9 cellular contexts compared by ENCODE assay signal in the genomic region with DNA sequence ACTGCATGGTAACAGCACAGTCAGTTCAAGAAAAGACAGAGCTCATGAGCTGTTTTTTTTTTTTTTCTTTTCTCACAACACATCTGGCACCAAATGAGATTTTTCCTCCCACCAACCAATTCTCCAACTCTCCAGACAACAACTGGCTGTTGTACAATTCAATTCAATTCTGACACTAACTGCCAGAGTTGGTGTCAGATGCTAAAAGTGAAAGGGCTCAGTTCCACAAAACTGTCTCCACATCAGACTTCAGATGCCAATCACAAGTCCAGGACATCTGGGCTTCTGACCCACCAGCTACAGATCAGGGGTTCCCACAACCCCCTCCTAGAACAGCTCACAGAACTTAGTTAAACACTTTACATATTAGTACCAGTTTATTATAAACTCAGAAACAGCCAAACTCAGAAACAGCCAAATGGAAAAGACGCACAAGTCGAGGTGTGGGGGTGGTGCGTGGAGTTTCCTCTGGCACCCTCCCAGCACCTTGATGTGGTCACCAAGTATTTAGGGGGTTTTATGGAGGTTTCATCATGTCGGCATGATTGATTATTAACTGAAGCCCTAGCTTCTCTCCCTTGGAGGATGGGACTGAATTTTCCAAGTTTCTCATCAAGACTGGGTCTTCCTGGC. TPM values are rescaled to one million over a fixed set of nuclear protein-coding genes. Genes with fewer than 3 reads are reported as not detected.
DNase-seq lines count a peak whose midpoint lies in the region; ATAC-seq, FAIRE-seq and TF ChIP-seq lines count a peak whose summit lies in the region.
"Had no signal": no experiment of that assay in that cellular context is flagged by ENCODE, and none has a peak within 500 bp of the region (broad histone marks: within the 10 kb centered on the region; RNA-seq: fewer than 3 reads in every experiment).

No MANE protein-coding gene starts in this region.

- TF ChIP-seq CTCF in GM10248 (IDR thresholded peaks at IDR 0.05; ENCODE audit: control extremely low read depth, extremely low read depth, low read depth, missing control alignments), result no peak
- no peak for TF ChIP-seq CTCF in colonic mucosa (IDR thresholded peaks at IDR 0.05)

- DNase-seq in GM10248 (ENCODE audit: extremely low spot score) (peak; percentile 41), kidney tubule cell (ENCODE audit: low spot score) (peak; percentile 84), amygdala (lab: John Stamatoyannopoulos, UW) (no peak), colonic mucosa (no peak), putamen (ENCODE audit: low spot score) (no peak), small intestine (no peak)
- peak; percentile 87 for DNase-seq in activated CD4-positive, alpha-beta T cell treated with anti-CD3 and anti-CD28 coated beads for 36 hours
- DNase-seq: nephron progenitor cell had no signal

- H3K9me3 ChIP-seq in colonic mucosa, result no peaks in the 10 kb centered on the region
- H3K9me3 ChIP-seq in small intestine (ENCODE audit: control insufficient read depth, low read depth), result no peaks in the 10 kb centered on the region

- H3K4me1 ChIP-seq in colonic mucosa (no peaks in the 10 kb centered on the region), small intestine (ENCODE audit: control insufficient read depth in 2 of 2, insufficient read depth in 1 of 2, low read depth in 1 of 2, low read length in 1 of 2) (no peaks in the 10 kb centered on the region)

- WGBS in small intestine, 3 donors, result 43 to 55% (median 51%) methylated on average over 4 of the region's 4 CpGs

- H3K27me3 ChIP-seq in colonic mucosa, result no peaks in the 10 kb centered on the region
- H3K27me3 ChIP-seq in small intestine (ENCODE audit: control insufficient read depth in 2 of 2, insufficient read depth in 2 of 2, low read length in 2 of 2), result no peaks in the 10 kb centered on the region

- H3K9ac ChIP-seq in colonic mucosa (ENCODE audit: low read depth in 2 of 2, low read length in 2 of 2), result no peak overlapping the region

- CTCF ChIA-PET in GM10248 (lab: Yijun Ruan, JAX), result interaction anchor here (0.8 to 7.1 kb wide), 12 partner anchors 10 to 206 kb away, joined by 3 to 45 read pairs (median 4); partner anchors contain the start of gene LRRC8C
- CTCF ChIA-PET in activated CD4-positive, alpha-beta T cell treated with anti-CD3 and anti-CD28 coated beads for 36 hours (lab: Charles Lee), result interaction anchor here (0.6 to 3.5 kb wide), 32 partner anchors 9 to 760 kb away, joined by 3 to 32 read pairs (median 4); partner anchors contain the start of gene LRRC8C

- H3K4me3 ChIP-seq in colonic mucosa (no peak overlapping the region), small intestine (ENCODE audit: low read depth in 1 of 2, low read length in 2 of 2) (no peak overlapping the region)

- H3K4me3 Mint-ChIP-seq in activated CD4-positive, alpha-beta T cell treated with anti-CD3 and anti-CD28 coated beads for 36 hours, result peak overlapping the region; percentile 48
- H3K4me3 Mint-ChIP-seq: nephron progenitor cell had no signal

- no peaks in the 10 kb centered on the region for H3K9me3 Mint-ChIP-seq in activated CD4-positive, alpha-beta T cell treated with anti-CD3 and anti-CD28 coated beads for 36 hours (ENCODE audit: low read depth)
- H3K9me3 Mint-ChIP-seq: nephron progenitor cell had no signal

- POLR2A ChIA-PET in GM10248 (lab: Yijun Ruan, JAX), result interaction anchor here (0.6 to 0.8 kb wide), 4 partner anchors 15 to 1260 kb away, joined by 3 to 4 read pairs (median 3); partner anchors contain the start of gene ZNF326
- POLR2A ChIA-PET in activated CD4-positive, alpha-beta T cell treated with anti-CD3 and anti-CD28 coated beads for 36 hours (lab: Charles Lee), result interaction anchor here (0.6 to 1.5 kb wide), 15 partner anchors 19 to 245 kb away, joined by 3 to 12 read pairs (median 4); no protein-coding TSS in a partner anchor

- intact Hi-C loops in activated CD4-positive, alpha-beta T cell treated with anti-CD3 and anti-CD28 coated beads for 36 hours (cut with DNase I, micrococcal nuclease), result loop anchor here (1.0 to 5.0 kb wide), 11 partner anchors 39 to 257 kb away; partner anchors contain the start of genes LRRC8D (in 2 of the 2), ZNF326 (in 2 of the 2), LRRC8B (in 1 of the 2) and LRRC8C (in 1 of the 2)
- intact Hi-C loops in colonic mucosa (cut with DNase I), result no loop called here

- H3K27ac ChIP-seq in colonic mucosa, result no peak overlapping the region
- H3K27ac ChIP-seq in small intestine (ENCODE audit: low read depth in 1 of 2, low read length in 1 of 2), result no peak overlapping the region

- no peaks in the 10 kb centered on the region for H3K27me3 Mint-ChIP-seq in activated CD4-positive, alpha-beta T cell treated with anti-CD3 and anti-CD28 coated beads for 36 hours

- peaks cover 39% of the 10 kb centered on the region for H3K4me1 Mint-ChIP-seq in activated CD4-positive, alpha-beta T cell treated with anti-CD3 and anti-CD28 coated beads for 36 hours

- H3K27ac Mint-ChIP-seq in activated CD4-positive, alpha-beta T cell treated with anti-CD3 and anti-CD28 coated beads for 36 hours, result peak overlapping the region; percentile 86
- H3K27ac Mint-ChIP-seq: nephron progenitor cell had no signal

- peak; percentile 89 for ATAC-seq in HG02642 (IDR thresholded peaks at IDR 0.05; ENCODE audit: poor library complexity, unreplicated experiment)
- peak; percentile 68 for ATAC-seq in activated CD4-positive, alpha-beta T cell treated with anti-CD3 and anti-CD28 coated beads for 36 hours

- H3K36me3 Mint-ChIP-seq in activated CD4-positive, alpha-beta T cell treated with anti-CD3 and anti-CD28 coated beads for 36 hours (ENCODE audit: low read depth), result no peaks in the 10 kb centered on the region

- FAIRE-seq in small intestine (lab: Jason Lieb, UNC), result no peak

- H3K36me3 ChIP-seq in colonic mucosa, result no peaks in the 10 kb centered on the region
- no peaks in the 10 kb centered on the region for H3K36me3 ChIP-seq in small intestine (ENCODE audit: control insufficient read depth in 2 of 2, insufficient read depth in 2 of 2, low read length in 2 of 2)

RNA-seq across cellular contexts. Expression of gene LRRC8D, which starts 39.2 kb away (rescaled TPM):
- total RNA-seq in activated CD4-positive, alpha-beta T cell treated with anti-CD3 and anti-CD28 coated beads for 36 hours, result 10 to 100 TPM; 24.3 to 30.0 TPM
- 10 to 100 TPM; 35.8 to 42.7 TPM for total RNA-seq in colonic mucosa
- 10 to 100 TPM; 13.0 to 22.1 (median 18.3) TPM for polyA plus RNA-seq in small intestine

Comparison
In these comparisons a context has a peak if more than half of its experiments do, and no peak if none do; other contexts are left out.
1. DNase-seq: peak in GM10248 (single experiment), activated CD4-positive, alpha-beta T cell treated with anti-CD3 and anti-CD28 coated beads for 36 hours (single experiment) and kidney tubule cell (single experiment); none in amygdala (0 of 56), colonic mucosa (single experiment), putamen (single experiment) and small intestine (single experiment).